ENCODE assay signal across 14 cellular contexts in the genomic region with DNA sequence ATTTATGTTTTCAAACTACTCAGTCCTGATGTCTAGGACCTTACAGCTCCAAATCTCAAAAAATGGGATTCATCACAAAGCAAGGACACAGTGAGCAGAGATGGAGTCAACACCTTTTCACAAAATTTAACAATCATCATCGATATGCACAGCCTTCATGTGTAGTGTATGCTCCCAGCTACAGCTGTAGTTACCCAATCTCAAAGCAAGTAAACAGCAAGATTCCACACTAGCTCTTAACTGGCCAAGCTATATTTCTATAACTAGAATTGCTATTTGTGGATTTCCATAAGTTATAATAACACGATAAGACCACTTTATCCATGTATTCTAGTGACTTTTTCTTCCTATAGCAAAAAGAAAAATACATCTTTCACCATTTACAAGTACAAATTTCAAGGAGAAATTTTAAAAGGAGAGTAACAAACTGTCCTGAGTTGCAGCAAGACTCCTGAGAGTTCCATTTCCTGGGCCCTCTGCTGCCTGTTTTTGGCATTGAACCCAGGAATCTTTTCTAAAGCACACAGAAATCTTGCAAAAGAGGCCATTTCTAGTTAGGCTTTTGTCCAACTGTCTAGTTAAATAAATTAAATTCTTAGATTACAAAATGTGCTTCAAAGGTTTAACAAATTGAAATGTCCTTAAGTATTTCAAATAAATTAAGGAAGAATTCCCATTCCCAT.
DNase-seq lines count a peak whose midpoint lies in the region; ATAC-seq, FAIRE-seq and TF ChIP-seq lines count a peak whose summit lies in the region.
"Had no signal": no experiment of that assay in that cellular context is flagged by ENCODE, and none has a peak within 500 bp of the region (broad histone marks: within the 10 kb centered on the region; RNA-seq: fewer than 3 reads in every experiment).

No MANE protein-coding gene starts in this region.

- in situ Hi-C loops in GM12878 (cut with MboI): loop anchor here (10.0 kb wide), 2 partner anchors 514 to 614 kb away; no protein-coding TSS in a partner anchor

- RAD21 ChIA-PET in GM12878 (lab: Charles Lee; ENCODE audit: unreplicated experiment): no interaction called here

- ATAC-seq in GM12878 (0 out of 3 replicates have a peak, but pooled peaks have one; percentile 16), lung (ENCODE audit: insufficient read depth, low FRiP score) (peak; percentile 42), HG02642 (IDR thresholded peaks at IDR 0.05; ENCODE audit: poor library complexity, unreplicated experiment) (no peak)
- no peak for ATAC-seq in activated CD4-positive, CD25-positive, alpha-beta regulatory T cell treated with anti-CD3 and anti-CD28 coated beads, Interleukin-2, amount 50 U/mL, for 24 hours
- ATAC-seq: activated CD8-positive, alpha-beta T cell treated with anti-CD3 and anti-CD28 coated beads for 36 hours; natural killer cell had no signal

- no peak overlapping the region for H2AFZ ChIP-seq in GM12878 (ENCODE audit: control insufficient read depth, low read depth, low read length)

- BruUV-seq in GM12878 (replicated peaks; lab: Mats Ljungman, UMichigan): no TSS peak

- H3K27ac ChIP-seq in GM12878 (ENCODE audit: control insufficient read depth, insufficient read depth) (no peak overlapping the region), lung (ENCODE audit: low read depth in 1 of 2, low read length in 1 of 2) (no peak overlapping the region)
- H3K27ac ChIP-seq: cardiac muscle cell, heart left ventricle, testis had no signal

- H3K36me3 ChIP-seq in GM12878 (ENCODE audit: control insufficient read depth in 2 of 2, insufficient read depth in 2 of 2, low read length in 1 of 2) (no peaks in the 10 kb centered on the region), lung (ENCODE audit: control insufficient read depth in 2 of 2, insufficient read depth in 2 of 2, low read length in 2 of 2) (no peaks in the 10 kb centered on the region)
- H3K36me3 ChIP-seq: cardiac muscle cell, heart left ventricle had no signal

- POLR2A ChIA-PET in GM12878 (lab: Charles Lee): no interaction called here

- DNase-seq in ELR (ENCODE audit: low read depth): peak; percentile 27
- peak; percentile 15 for DNase-seq in NCI-H1105 (lab: John Stamatoyannopoulos, UW)
- DNase-seq in GM12878 (ENCODE audit: low read depth, low spot score): no peak
- DNase-seq in lung (ENCODE audit: low spot score): no peak
- no peak for DNase-seq in stimulated activated CD4-positive, alpha-beta T cell treated with anti-CD3 and anti-CD28 coated beads, Interleukin-1b, Interleukin-23, amount 100 ng/mL, for 48 hours
- no peak for DNase-seq in stimulated activated CD8-positive, alpha-beta memory T cell treated with anti-CD3 and anti-CD28 coated beads, Interleukin-4, amount 100 ng/mL, for 48 hours
- DNase-seq: natural killer cell; stimulated activated CD4-positive, alpha-beta T cell treated with anti-CD3 and anti-CD28 coated beads, Interleukin-4, amount 100 ng/mL, for 24 hours had no signal

- no peak for TF ChIP-seq POLR2A in GM12878 (IDR thresholded peaks at IDR 0.05; ENCODE audit: low read depth, low read length)

- SMC1A ChIA-PET in GM12878 (lab: Charles Lee; ENCODE audit: uncharacterized antibody, unreplicated experiment): interaction anchor here (0.6 to 1.1 kb wide), 3 partner anchors 30 to 615 kb away, joined by 3 to 4 read pairs (median 3); no protein-coding TSS in a partner anchor

- no peak overlapping the region for H3K4me2 ChIP-seq in GM12878 (ENCODE audit: control insufficient read depth, insufficient read depth)

- no peak overlapping the region for H3K9ac ChIP-seq in GM12878 (ENCODE audit: control insufficient read depth, insufficient read depth, low read length)

- WGBS in GM12878 (ENCODE audit: insufficient coverage, insufficient replicate concordance, low lambda C conversion rate, missing lambda C conversion rate): 0% methylated on average over 2 of the region's 2 CpGs
- WGBS in lung, 2 donors: 45 to 67% methylated on average over 2 of the region's 2 CpGs

- H4K20me1 ChIP-seq in GM12878 (ENCODE audit: control insufficient read depth, insufficient read depth): no peaks in the 10 kb centered on the region

- intact Hi-C loops in GM12878 (cut with micrococcal nuclease; ENCODE audit: unreplicated experiment): loop anchor here (10.0 kb wide), 1 partner anchor 796 kb away; no protein-coding TSS in a partner anchor

- 0 out of 6 replicates have a peak, but pooled peaks of 1 of the 3 experiments have one; percentile 10 for TF ChIP-seq CTCF in GM12878 (IDR thresholded peaks at IDR 0.05 in 2 of 3, conservative IDR thresholded peaks at IDR 0.05 in 1 of 3; ENCODE audit: control insufficient read depth in 2 of 3, extremely low read depth in 1 of 3, insufficient read depth in 1 of 3, low read depth in 3 of 3, low read length in 3 of 3)
- TF ChIP-seq CTCF in lung (IDR thresholded peaks at IDR 0.05; ENCODE audit: control extremely low read depth, extremely low read depth): no peak

- FAIRE-seq in GM12878 (lab: Jason Lieb, UNC): no peak

- H3K27me3 ChIP-seq in GM12878 (replicated peaks in 1 of 2; ENCODE audit: control insufficient read depth in 2 of 2, insufficient read depth in 2 of 2, low read length in 1 of 2) (no peaks in the 10 kb centered on the region), lung (ENCODE audit: control insufficient read depth, insufficient read depth) (no peaks in the 10 kb centered on the region)
- H3K27me3 ChIP-seq: cardiac muscle cell, heart left ventricle, testis had no signal

- no peaks in the 10 kb centered on the region for H3K4me1 ChIP-seq in GM12878 (ENCODE audit: control insufficient read depth, insufficient read depth, low read length)
- H3K4me1 ChIP-seq in lung (ENCODE audit: control insufficient read depth in 2 of 2, insufficient read depth in 2 of 2, low read length in 2 of 2): no peaks in the 10 kb centered on the region
- H3K4me1 ChIP-seq: testis had no signal

- H3K9me3 ChIP-seq in GM12878 (replicated peaks; ENCODE audit: control insufficient read depth, insufficient read depth, low read length) (no peaks in the 10 kb centered on the region), lung (ENCODE audit: control insufficient read depth in 2 of 2, insufficient read depth in 1 of 2, low read length in 1 of 2) (no peaks in the 10 kb centered on the region)
- H3K9me3 ChIP-seq: heart left ventricle, testis had no signal

- H3K79me2 ChIP-seq in GM12878 (ENCODE audit: control insufficient read depth, insufficient read depth, low read length): no peaks in the 10 kb centered on the region

- TF ChIP-seq EP300 in GM12878 (IDR thresholded peaks at IDR 0.05; ENCODE audit: borderline replicate concordance in 1 of 2, control insufficient read depth in 1 of 2, low read depth in 2 of 2, low read length in 2 of 2): no peak

- TF ChIP-seq RAD21 in GM12878 (IDR thresholded peaks at IDR 0.05; ENCODE audit: insufficient read depth, low read depth, low read length): no peak

- H3K4me3 ChIP-seq in GM12878: no peak overlapping the region
- no peak overlapping the region for H3K4me3 ChIP-seq in lung
- H3K4me3 ChIP-seq: cardiac muscle cell, heart left ventricle, testis had no signal

- CTCF ChIA-PET in GM12878 (lab: Yijun Ruan, JAX): interaction anchor here (1.2 to 1.4 kb wide), 2 partner anchors 615 to 796 kb away, joined by 4 to 5 read pairs; no protein-coding TSS in a partner anchor

TF ChIP-seq in GM12878, 131 proteins besides CTCF, POLR2A, EP300 and RAD21:
- no peak for TF ChIP-seq TAF1 (IDR thresholded peaks at IDR 0.05; ENCODE audit: borderline replicate concordance, low read depth, low read length)
- TF ChIP-seq HCFC1 (IDR thresholded peaks at IDR 0.05; ENCODE audit: low read length): no peak
- no peak for TF ChIP-seq KDM1A (IDR thresholded peaks at IDR 0.05; ENCODE audit: borderline replicate concordance)
- no peak for TF ChIP-seq CBX3 (IDR thresholded peaks at IDR 0.05; ENCODE audit: borderline replicate concordance, low read depth)
- no peak for TF ChIP-seq PML (IDR thresholded peaks at IDR 0.05; ENCODE audit: low read length)
- no peak for TF ChIP-seq HDAC6 (IDR thresholded peaks at IDR 0.05; ENCODE audit: unreplicated experiment)
- TF ChIP-seq PAX8 (IDR thresholded peaks at IDR 0.05): no peak

Comparison
In these comparisons a context has a peak if more than half of its experiments do, and no peak if none do; other contexts are left out.
1. DNase-seq: peak in ELR (single experiment) and NCI-H1105 (single experiment); none in GM12878 (single experiment), lung (single experiment), stimulated activated CD4-positive, alpha-beta T cell treated with anti-CD3 and anti-CD28 coated beads, Interleukin-1b, Interleukin-23, amount 100 ng/mL, for 48 hours (single experiment) and stimulated activated CD8-positive, alpha-beta memory T cell treated with anti-CD3 and anti-CD28 coated beads, Interleukin-4, amount 100 ng/mL, for 48 hours (single experiment).
2. ATAC-seq: peak in GM12878 (single experiment) and lung (single experiment); none in HG02642 (single experiment) and activated CD4-positive, CD25-positive, alpha-beta regulatory T cell treated with anti-CD3 and anti-CD28 coated beads, Interleukin-2, amount 50 U/mL, for 24 hours (0 of 2).